Comparison of ENCODE assay signal across 25 cellular contexts in genomic region chr19:29523568-29523967, GRCh38. TPM values are rescaled to one million over a fixed set of nuclear protein-coding genes. Genes with fewer than 3 reads are reported as not detected.
"Had no signal": no experiment of that assay in that cellular context is flagged by ENCODE, and none has a peak within 500 bp of the region (broad histone marks: within the 10 kb centered on the region; RNA-seq: fewer than 3 reads in every experiment).

No MANE protein-coding gene starts in this region.

- H3K27ac Mint-ChIP-seq: activated CD8-positive, alpha-beta T cell treated with anti-CD3 and anti-CD28 coated beads, Interleukin-2, amount 10 ng/mL, durations not matched to agents 7 days and 5 days; activated naive CD4-positive, alpha-beta T cell treated with anti-CD3 and anti-CD28 coated beads, Interleukin-2, amount 50 U/mL, for 24 hours; activated T-helper 1 cell treated with anti-CD3 and anti-CD28 coated beads, Interleukin-12 subunit alpha, Interleukin-12 subunit beta, Interleukin-2, Interleukin-4 antibody, amounts not matched to agents 30 ng/mL and 10 ng/mL and 1 ng/mL, durations not matched to agents 14 hours and 24 hours and 36 hours; endodermal cell; mesothelial cell of epicardium; stimulated activated naive B cell treated with anti-CD40 and anti-IgM and Interleukin-4, amounts not matched to agents 10 μg/mL and 1 μg/mL and 100 μg/mL, for 72 hours; type B pancreatic cell had no signal

- ATAC-seq: activated CD8-positive, alpha-beta T cell treated with anti-CD3 and anti-CD28 coated beads, Interleukin-2, amount 10 ng/mL, durations not matched to agents 7 days and 5 days; gastroesophageal sphincter; heart left ventricle; left lung; sciatic nerve; stimulated activated naive B cell treated with anti-CD40 and anti-IgM and Interleukin-4, amounts not matched to agents 10 μg/mL and 1 μg/mL and 100 μg/mL, for 72 hours had no signal

- H3K27ac ChIP-seq: ascending aorta, coronary artery, epithelial cell of prostate, gastroesophageal sphincter, heart left ventricle, left lung, thoracic aorta had no signal

- H3K4me3 Mint-ChIP-seq: activated CD8-positive, alpha-beta T cell treated with anti-CD3 and anti-CD28 coated beads, Interleukin-2, amount 10 ng/mL, durations not matched to agents 7 days and 5 days; activated T-helper 1 cell treated with anti-CD3 and anti-CD28 coated beads, Interleukin-12 subunit alpha, Interleukin-12 subunit beta, Interleukin-2, Interleukin-4 antibody, amounts not matched to agents 30 ng/mL and 10 ng/mL and 1 ng/mL, durations not matched to agents 14 hours and 24 hours and 36 hours; mesothelial cell of epicardium; stimulated activated naive B cell treated with anti-CD40 and anti-IgM and Interleukin-4, amounts not matched to agents 10 μg/mL and 1 μg/mL and 100 μg/mL, for 72 hours; type B pancreatic cell had no signal

- H3K36me3 Mint-ChIP-seq: activated naive CD4-positive, alpha-beta T cell treated with anti-CD3 and anti-CD28 coated beads, Interleukin-2, amount 50 U/mL, for 24 hours; mesothelial cell of epicardium; type B pancreatic cell had no signal

- DNase-seq: activated CD4-positive, alpha-beta T cell treated with anti-CD3 and anti-CD28 coated beads for 1 hour; activated CD4-positive, alpha-beta T cell treated with anti-CD3 and anti-CD28 coated beads, Interleukin-2, amount 50 U/mL, for 1 hour; activated CD8-positive, alpha-beta T cell treated with anti-CD3 and anti-CD28 coated beads, Interleukin-2, amount 10 ng/mL, durations not matched to agents 7 days and 5 days; activated gamma-delta T cell treated with Interleukin-2 at 50 U/mL for 16 hours; central memory CD4-positive, alpha-beta T cell; left lung; small intestine; stimulated activated CD4-positive, alpha-beta T cell treated with anti-CD3 and anti-CD28 coated beads, Interleukin-15, amount 100 ng/mL, for 24 hours; stimulated activated naive B cell treated with anti-CD40 and anti-IgM and Interleukin-4, amounts not matched to agents 10 μg/mL and 1 μg/mL and 100 μg/mL, for 72 hours; T-helper 1 cell; T-helper 9 cell had no signal

- H3K9me3 Mint-ChIP-seq: activated naive CD4-positive, alpha-beta T cell treated with anti-CD3 and anti-CD28 coated beads, Interleukin-2, amount 50 U/mL, for 24 hours; activated T-helper 1 cell treated with anti-CD3 and anti-CD28 coated beads, Interleukin-12 subunit alpha, Interleukin-12 subunit beta, Interleukin-2, Interleukin-4 antibody, amounts not matched to agents 30 ng/mL and 10 ng/mL and 1 ng/mL, durations not matched to agents 14 hours and 24 hours and 36 hours; endodermal cell; mesothelial cell of epicardium; neural crest cell; type B pancreatic cell had no signal

- H3K4me3 ChIP-seq: ascending aorta, coronary artery, gastroesophageal sphincter, heart left ventricle, left lung, thoracic aorta had no signal

- H3K9me3 ChIP-seq: ascending aorta, gastroesophageal sphincter, heart left ventricle, left lung, thoracic aorta had no signal

- H3K36me3 ChIP-seq: ascending aorta, gastroesophageal sphincter, heart left ventricle, left lung, thoracic aorta had no signal

RNA-seq across cellular contexts. Expression of gene VSTM2B, which starts 2.2 kb away (rescaled TPM):
- polyA plus RNA-seq: adipose tissue, heart left ventricle had no signal
